10 cellular contexts compared by ENCODE assay signal in the genomic region with DNA sequence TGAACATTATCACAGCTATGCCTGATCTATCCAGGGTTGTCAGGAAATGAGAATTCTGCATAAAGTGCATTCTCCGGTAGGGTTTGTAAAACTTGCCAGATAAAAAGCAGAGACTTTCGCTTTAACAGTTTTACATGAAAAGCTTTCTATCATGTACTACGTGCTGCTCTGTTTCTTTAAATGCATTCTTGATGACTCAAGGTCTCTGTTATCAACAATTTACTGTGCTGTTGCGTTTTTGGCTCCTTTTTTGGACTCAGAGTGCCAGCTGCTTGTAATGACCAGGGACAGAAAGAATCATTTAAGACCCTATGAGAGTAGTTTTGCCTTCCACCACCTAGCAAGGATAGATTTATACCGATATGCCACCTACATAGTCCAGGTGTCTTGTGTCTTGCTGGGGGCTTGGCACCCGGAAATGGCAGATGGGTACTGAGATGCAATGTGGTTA.
DNase-seq lines count a peak whose midpoint lies in the region; ATAC-seq, FAIRE-seq and TF ChIP-seq lines count a peak whose summit lies in the region.
"Had no signal": no experiment of that assay in that cellular context is flagged by ENCODE, and none has a peak within 500 bp of the region (broad histone marks: within the 10 kb centered on the region; RNA-seq: fewer than 3 reads in every experiment).

No MANE protein-coding gene starts in this region.

- DNase-seq in H54 (ENCODE audit: insufficient read length, low spot score) (no peak), astrocyte of the cerebellum (ENCODE audit: low read depth) (peak; percentile 23), left lung (no peak), esophagus muscularis mucosa (ENCODE audit: extremely low spot score) (no peak), SKM-1 treated with dmso at 0.1 percent for 144 hours (lab: John Stamatoyannopoulos, UW; ENCODE audit: unreplicated experiment) (no peak)
- DNase-seq: NCI-H526 had no signal

- no peak for TF ChIP-seq CTCF in astrocyte of the cerebellum (IDR thresholded peaks at IDR 0.05; ENCODE audit: low read depth, low read length, missing control alignments)
- TF ChIP-seq CTCF in left lung (IDR thresholded peaks at IDR 0.05) = no peak
- TF ChIP-seq CTCF in esophagus muscularis mucosa (IDR thresholded peaks at IDR 0.05) = no peak

- H3K9me3 ChIP-seq in left lung = no peaks in the 10 kb centered on the region
- no peaks in the 10 kb centered on the region for H3K9me3 ChIP-seq in esophagus muscularis mucosa

- H3K79me2 ChIP-seq in ACC112 (ENCODE audit: control insufficient read depth, insufficient read depth, low read length, unreplicated experiment) = no peaks in the 10 kb centered on the region

- H3K36me3 ChIP-seq in ACC112 (ENCODE audit: insufficient read depth, low read length) = no peaks in the 10 kb centered on the region
- no peaks in the 10 kb centered on the region for H3K36me3 ChIP-seq in left lung
- no peaks in the 10 kb centered on the region for H3K36me3 ChIP-seq in esophagus muscularis mucosa

- peak overlapping the region; percentile 31; the same call in 1 of the 2 replicates for H3K27ac ChIP-seq in ACC112 (ENCODE audit: low read depth, low read length)
- no peak overlapping the region for H3K27ac ChIP-seq in left lung
- H3K27ac ChIP-seq in esophagus muscularis mucosa (replicated peaks in 1 of 4) = no peak overlapping the region

- peak overlapping the region; percentile 65 for H3K4me3 ChIP-seq in ACC112 (ENCODE audit: low read depth, low read length)
- H3K4me3 ChIP-seq in astrocyte of the cerebellum (ENCODE audit: low read depth, low read length) = no peak overlapping the region
- no peak overlapping the region for H3K4me3 ChIP-seq in left lung
- H3K4me3 ChIP-seq in esophagus muscularis mucosa = no peak overlapping the region

- FAIRE-seq in H54 (lab: Jason Lieb, UNC) = peak; percentile 86
- FAIRE-seq: TTC549 had no signal

- WGBS in esophagus muscularis mucosa = 44% methylated on average over 6 of the region's 6 CpGs

- no peaks in the 10 kb centered on the region for H3K27me3 ChIP-seq in ACC112 (ENCODE audit: insufficient read depth, low read length)
- no peaks in the 10 kb centered on the region for H3K27me3 ChIP-seq in left lung
- no peaks in the 10 kb centered on the region for H3K27me3 ChIP-seq in esophagus muscularis mucosa

- in situ Hi-C loops in astrocyte of the cerebellum (cut with HindIII; ENCODE audit: low sequenced_read_pairs) = no loop called here

- intact Hi-C loops in left lung (cut with DNase I) = no loop called here
- intact Hi-C loops in esophagus muscularis mucosa (cut with DNase I) = no loop called here

- H3K4me1 ChIP-seq in ACC112 (ENCODE audit: control insufficient read depth, insufficient read depth, low read length, unreplicated experiment) (peaks cover 38% of the 10 kb centered on the region), left lung (peaks cover 0 to 3% of the 10 kb centered on the region in 2 donors), esophagus muscularis mucosa (peaks cover 0 to 18% (median 14%) of the 10 kb centered on the region in 4 donors)

- no peak for TF ChIP-seq POLR2A in H54 (IDR thresholded peaks at IDR 0.05; ENCODE audit: low read depth, low read length)
- no peak for TF ChIP-seq POLR2A in esophagus muscularis mucosa (IDR thresholded peaks at IDR 0.05; ENCODE audit: low read depth)

- no peak for TF ChIP-seq EP300 in esophagus muscularis mucosa (IDR thresholded peaks at IDR 0.05)

- peak; percentile 14 for ATAC-seq in left lung
- ATAC-seq in GM21825 (IDR thresholded peaks at IDR 0.05; ENCODE audit: unreplicated experiment) = no peak
- ATAC-seq in HG03139 (IDR thresholded peaks at IDR 0.05; ENCODE audit: unreplicated experiment) = no peak

- peak overlapping the region; percentile 87 for H2AFZ ChIP-seq in ACC112 (ENCODE audit: low read length, unreplicated experiment)
